ENCODE assay signal across 8 cellular contexts in genomic region chr11:65711785-65712632, GRCh38. TPM values are rescaled to one million over a fixed set of nuclear protein-coding genes. Genes with fewer than 3 reads are reported as not detected.
A peak's percentile ranks its signal among the peaks of the same experiment; 100 is the strongest.
DNase-seq lines count a peak whose midpoint lies in the region; ATAC-seq and TF ChIP-seq lines count a peak whose summit lies in the region.

TSS of gene KAT5 (plus strand) at chr11:65712252. CDS start at chr11:65712268, 16 bp downstream.

- in situ Hi-C loops in GM13977 (cut with MboI; ENCODE audit: low pct_unique_long_range_greater_than_20kb, low sequenced_read_pairs, unreplicated experiment) = loop anchor here (10.0 kb wide), 1 partner anchor 103 kb away; no protein-coding TSS in a partner anchor

- peak within 1 kb of the TSS; percentile 98 for H3K27ac Mint-ChIP-seq in T-helper 17 cell

- TF ChIP-seq CTCF in GM13977 (IDR thresholded peaks at IDR 0.05; ENCODE audit: extremely low read depth, insufficient read depth, missing control alignments) (peak; percentile 99), uterus (IDR thresholded peaks at IDR 0.05) (peak; percentile 95 to 99 (median 98))

- H3K36me3 ChIP-seq in uterus = no peaks in the 10 kb centered on the region

- H3K4me3 Mint-ChIP-seq in T-helper 17 cell = peak within 1 kb of the TSS; percentile 95

- intact Hi-C loops in right cardiac atrium (cut with DNase I) (loop anchor here in 3 of 4 donors (5.0 to 10.0 kb wide), 5 partner anchors 63 to 273 kb away; partner anchors contain the start of gene AP5B1 (in 1 of the 3)), uterus (cut with DNase I; ENCODE audit: low total_unique reads) (loop anchor here (5.0 kb wide), 1 partner anchor 105 kb away; no protein-coding TSS in a partner anchor)

- peaks cover 4% of the 10 kb centered on the region for H3K4me1 ChIP-seq in right cardiac atrium (ENCODE audit: control insufficient read depth, insufficient read depth, low read length)
- H3K4me1 ChIP-seq in uterus = peaks cover 0 to 8% of the 10 kb centered on the region in 2 donors

- DNase-seq in GM13977 (ENCODE audit: low spot score) (peak; percentile 89), NCI-H1694 treated with DMSO at 0.1 percent for 48 hours (lab: John Stamatoyannopoulos, UW) (peak; percentile 91), T-helper 17 cell (peak; percentile 91 to 94 (median 94)), right cardiac atrium (peak; percentile 98 to 99 (median 99)), pulmonary artery endothelial cell (ENCODE audit: low read depth, low spot score) (peak; percentile 95), uterus (peak; percentile 98 to 99)

- ATAC-seq in HG02885 (IDR thresholded peaks at IDR 0.05; ENCODE audit: poor library complexity, unreplicated experiment) = peak; percentile 87
- ATAC-seq in T-helper 17 cell = peak; percentile 85
- peak; percentile 93 for ATAC-seq in right cardiac atrium

- peak; percentile 76 to 89 for TF ChIP-seq POLR2A in uterus (IDR thresholded peaks at IDR 0.05)

- H3K9me3 ChIP-seq in T-helper 17 cell (ENCODE audit: control insufficient read depth, low read length, poor library complexity, severe bottlenecking) (no peaks in the 10 kb centered on the region), right cardiac atrium (ENCODE audit: control insufficient read depth, low read length) (no peaks in the 10 kb centered on the region), uterus (no peaks in the 10 kb centered on the region)

- WGBS in right cardiac atrium = under 1% methylated on average over 65 of the region's 65 CpGs

- H3K27me3 Mint-ChIP-seq in T-helper 17 cell = peaks cover 4% of the 10 kb centered on the region

- H3K4me3 ChIP-seq in right cardiac atrium (ENCODE audit: low read length) (peak within 1 kb of the TSS; percentile 77), uterus (peak within 1 kb of the TSS; percentile 57 to 74)

- peaks cover 25% of the 10 kb centered on the region for H3K4me1 Mint-ChIP-seq in T-helper 17 cell

- H3K36me3 Mint-ChIP-seq in T-helper 17 cell (ENCODE audit: low read depth) = peaks cover 8% of the 10 kb centered on the region

- H3K27ac ChIP-seq in angular gyrus (ENCODE audit: low read depth, low read length) (peak within 1 kb of the TSS; percentile 100), right cardiac atrium (ENCODE audit: low read length) (peak within 1 kb of the TSS; percentile 96), uterus (peak within 1 kb of the TSS; percentile 94 to 98)

- H3K27me3 ChIP-seq in right cardiac atrium (ENCODE audit: control insufficient read depth, insufficient read depth) (no peaks in the 10 kb centered on the region), uterus (no peaks in the 10 kb centered on the region)

RNA-seq across cellular contexts. Expression of gene KAT5, which starts in this region (rescaled TPM):
- total RNA-seq in T-helper 17 cell (100 to 1,000 TPM; 120 to 123 TPM), right cardiac atrium (10 to 100 TPM; 49.0 to 57.2 (median 54.0) TPM), pulmonary artery endothelial cell (35.5 and 37.7 TPM in 2 replicates), uterus (100 to 1,000 TPM in 2 of 4 donors, 10 to 100 TPM in 2; 37.1 to 113 (median 81.5) TPM)
- polyA plus RNA-seq in right cardiac atrium = 49.1 TPM

Comparison
In these comparisons a context has a peak if more than half of its experiments do, and no peak if none do; other contexts are left out.
1. Peak in every context shown above with its lines: DNase-seq, ATAC-seq, H3K4me3 ChIP-seq and H3K27ac ChIP-seq.